14 cellular contexts compared by ENCODE assay signal in the genomic region with DNA sequence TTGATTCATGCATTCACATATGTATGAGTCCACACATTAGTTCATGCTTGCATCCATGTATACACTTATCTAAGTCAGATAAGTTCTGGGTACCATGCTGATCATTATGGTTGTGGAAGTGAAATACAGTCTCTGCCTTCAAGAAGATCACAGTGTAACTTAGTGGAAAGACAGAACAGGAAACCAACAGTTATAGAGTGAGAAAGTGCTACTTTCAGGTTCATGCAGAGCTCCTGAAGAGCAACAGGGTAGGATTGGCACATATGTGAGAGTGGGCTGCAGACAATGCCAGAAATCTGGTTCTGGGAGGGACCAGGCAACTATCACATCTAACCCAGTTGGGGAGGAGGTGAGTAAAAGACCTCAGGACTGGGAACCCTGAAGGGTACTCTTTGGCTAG. TPM values are rescaled to one million over a fixed set of nuclear protein-coding genes. Genes with fewer than 3 reads are reported as not detected.
DNase-seq lines count a peak whose midpoint lies in the region; ATAC-seq, FAIRE-seq and TF ChIP-seq lines count a peak whose summit lies in the region.
"Had no signal": no experiment of that assay in that cellular context is flagged by ENCODE, and none has a peak within 500 bp of the region (broad histone marks: within the 10 kb centered on the region; RNA-seq: fewer than 3 reads in every experiment).

No MANE protein-coding gene starts in this region.

- H3K4ac ChIP-seq in trophoblast cell (ENCODE audit: low read depth, low read length), result no peak overlapping the region

- peak; percentile 7 for DNase-seq in GM06990 (ENCODE audit: extremely low read depth, insufficient read length)
- no peak for DNase-seq in DMS153 treated with DMSO at 0.1 percent for 48 hours (lab: John Stamatoyannopoulos, UW; ENCODE audit: unreplicated experiment)
- DNase-seq in right cardiac atrium, result no peak
- no peak for DNase-seq in trophoblast cell
- no peak for DNase-seq in frontal cortex (ENCODE audit: low spot score in 2 of 2)
- DNase-seq: activated gamma-delta T cell, NCI-H524 treated with DMSO at 0.1 percent for 48 hours, ovary had no signal

- FAIRE-seq in frontal cortex (lab: Jason Lieb, UNC), result no peak
- FAIRE-seq: endothelial cell of umbilical vein, islet of Langerhans, K562 had no signal

- H3K27ac ChIP-seq in right cardiac atrium (ENCODE audit: low read length), result no peak overlapping the region
- no peak overlapping the region for H3K27ac ChIP-seq in trophoblast cell (ENCODE audit: low read depth, low read length)
- H3K27ac ChIP-seq: ovary had no signal

- H3K18ac ChIP-seq in trophoblast cell (ENCODE audit: low read length), result no peak overlapping the region

- intact Hi-C loops in right cardiac atrium (cut with DNase I), result no loop called here

- no peak overlapping the region for H2BK12ac ChIP-seq in trophoblast cell (ENCODE audit: low read length)

- H4K8ac ChIP-seq in trophoblast cell (ENCODE audit: low read depth, low read length), result no peak overlapping the region

- H3K79me2 ChIP-seq in trophoblast cell (ENCODE audit: control insufficient read depth, insufficient read depth, low read length, poor library complexity), result no peaks in the 10 kb centered on the region

- peak; percentile 86 for ATAC-seq in GM19025 (IDR thresholded peaks at IDR 0.05; ENCODE audit: low read depth, unreplicated experiment)
- ATAC-seq in HG02678 (IDR thresholded peaks at IDR 0.05; ENCODE audit: unreplicated experiment), result peak; percentile 94
- peak; percentile 97 for ATAC-seq in HG03520 (IDR thresholded peaks at IDR 0.05; ENCODE audit: unreplicated experiment)
- no peak for ATAC-seq in right cardiac atrium
- ATAC-seq: K562 had no signal

- no peaks in the 10 kb centered on the region for H3K79me1 ChIP-seq in trophoblast cell (ENCODE audit: low read length)

- H3K9me3 ChIP-seq in right cardiac atrium (ENCODE audit: control insufficient read depth, low read length) (no peaks in the 10 kb centered on the region), trophoblast cell (ENCODE audit: insufficient read depth, low read depth, low read length) (peaks cover 2% of the 10 kb centered on the region)
- H3K9me3 ChIP-seq: ovary had no signal

- H2BK5ac ChIP-seq in trophoblast cell (ENCODE audit: low read depth, low read length, poor library complexity), result no peak overlapping the region

- H3K14ac ChIP-seq in trophoblast cell (ENCODE audit: low read length), result no peak overlapping the region

- H2AK5ac ChIP-seq in trophoblast cell (ENCODE audit: low read length), result no peak overlapping the region

- no peaks in the 10 kb centered on the region for H3K27me3 ChIP-seq in GM06990 (replicated peaks; ENCODE audit: control insufficient read depth, insufficient read depth, low read length)
- no peaks in the 10 kb centered on the region for H3K27me3 ChIP-seq in right cardiac atrium (ENCODE audit: control insufficient read depth, insufficient read depth)
- no peaks in the 10 kb centered on the region for H3K27me3 ChIP-seq in trophoblast cell (ENCODE audit: insufficient read depth, low read length)
- H3K27me3 ChIP-seq: ovary had no signal

- no peak overlapping the region for H2BK120ac ChIP-seq in trophoblast cell (ENCODE audit: insufficient read depth, low read length, poor library complexity)

- H4K91ac ChIP-seq in trophoblast cell (ENCODE audit: low read depth, low read length), result no peak overlapping the region

- peaks cover 2% of the 10 kb centered on the region for H3K4me1 ChIP-seq in right cardiac atrium (ENCODE audit: control insufficient read depth, insufficient read depth, low read length)
- H3K4me1 ChIP-seq in trophoblast cell (ENCODE audit: control insufficient read depth in 1 of 2, insufficient read depth in 2 of 2, low read length in 2 of 2), result no peaks in the 10 kb centered on the region

- H3K4me3 ChIP-seq in GM06990 (replicated peaks; ENCODE audit: low read depth, low read length), result no peak overlapping the region
- no peak overlapping the region for H3K4me3 ChIP-seq in right cardiac atrium (ENCODE audit: low read length)
- H3K4me3 ChIP-seq in trophoblast cell (ENCODE audit: low read depth, low read length), result no peak overlapping the region
- H3K4me3 ChIP-seq: K562, ovary had no signal

- no peak overlapping the region for H3K4me2 ChIP-seq in trophoblast cell (ENCODE audit: low read length)

- no peak overlapping the region for H2AFZ ChIP-seq in trophoblast cell (ENCODE audit: insufficient read depth, low read length, poor library complexity)

- no peak overlapping the region for H4K12ac ChIP-seq in trophoblast cell (ENCODE audit: low read depth, low read length)

- no peaks in the 10 kb centered on the region for H3K36me3 ChIP-seq in GM06990 (ENCODE audit: control insufficient read depth, insufficient read depth, low read length)
- H3K36me3 ChIP-seq in trophoblast cell (ENCODE audit: control insufficient read depth in 1 of 2, insufficient read depth in 2 of 2, low read length in 2 of 2), result no peaks in the 10 kb centered on the region
- H3K36me3 ChIP-seq: ovary had no signal

- no peak overlapping the region for H3K9ac ChIP-seq in trophoblast cell (ENCODE audit: low read length)

- TF ChIP-seq CTCF in GM06990 (IDR thresholded peaks at IDR 0.05; ENCODE audit: insufficient read depth, low read length, poor library complexity, severe bottlenecking), result no peak

- no peak overlapping the region for H3K23ac ChIP-seq in trophoblast cell (ENCODE audit: low read length)

RNA-seq across cellular contexts. Expression of a gene that starts 35.4 kb away (rescaled TPM):
- total RNA-seq in right cardiac atrium (10 to 100 TPM; 10.3 to 12.5 (median 10.9) TPM), frontal cortex (104 TPM)
- 2.2 TPM for polyA plus RNA-seq in right cardiac atrium
- polyA plus RNA-seq in trophoblast cell (2013), result 5.6 TPM in 2 replicates

Comparison
In these comparisons a context has a peak if more than half of its experiments do, and no peak if none do; other contexts are left out.
1. ATAC-seq: peak in GM19025 (single experiment), HG02678 (single experiment) and HG03520 (single experiment); none in right cardiac atrium (0 of 2).